Comparison of ENCODE assay signal across 17 cellular contexts in genomic region chr20:3902446-3902845, GRCh38. TPM values are rescaled to one million over a fixed set of nuclear protein-coding genes. Genes with fewer than 3 reads are reported as not detected.
DNase-seq lines count a peak whose midpoint lies in the region; ATAC-seq and TF ChIP-seq lines count a peak whose summit lies in the region.
"Had no signal": no experiment of that assay in that cellular context is flagged by ENCODE, and none has a peak within 500 bp of the region (broad histone marks: within the 10 kb centered on the region; RNA-seq: fewer than 3 reads in every experiment).

No MANE protein-coding gene starts in this region.

- DNase-seq in activated T-cell treated with anti-CD3 and anti-CD28 coated beads, Interleukin-2, amount 50 U/mL, for 72 hours: no peak
- DNase-seq in activated T-cell treated with anti-CD3 and anti-CD28 coated beads for 4 hours: no peak
- DNase-seq in ascending aorta (ENCODE audit: low spot score in 2 of 2): no peak
- DNase-seq in natural killer cell: no peak
- no peak for DNase-seq in upper lobe of left lung
- no peak for DNase-seq in activated naive CD4-positive, alpha-beta T cell treated with anti-CD3 and anti-CD28 coated beads, Interleukin-2, amount 50 U/mL, for 16 hours
- DNase-seq: activated CD8-positive, alpha-beta T cell treated with anti-CD3 and anti-CD28 coated beads for 36 hours; DMS79 treated with DMSO at 0.1 percent for 48 hours; effector CD4-positive, alpha-beta T cell; left ventricle myocardium superior; NCI-H187 treated with DMSO at 0.1 percent for 48 hours; NCI-H446; substantia nigra had no signal

- H3K27me3 ChIP-seq in ascending aorta (no peaks in the 10 kb centered on the region), upper lobe of left lung (no peaks in the 10 kb centered on the region)

- WGBS in upper lobe of left lung, 2 donors: 82 to 91% methylated on average over 5 of the region's 5 CpGs

- H3K4me1 Mint-ChIP-seq in activated T-cell treated with anti-CD3 and anti-CD28 coated beads, Interleukin-2, amount 50 U/mL, for 72 hours (ENCODE audit: low read depth): peaks cover 82% of the 10 kb centered on the region
- peaks cover 51 to 64% of the 10 kb centered on the region in 2 donors for H3K4me1 Mint-ChIP-seq in natural killer cell

- no peaks in the 10 kb centered on the region for H3K9me3 ChIP-seq in ascending aorta
- no peaks in the 10 kb centered on the region for H3K9me3 ChIP-seq in upper lobe of left lung
- H3K9me3 ChIP-seq: A549 had no signal

- intact Hi-C loops in ascending aorta (cut with DNase I): no loop called here
- intact Hi-C loops in natural killer cell (cut with micrococcal nuclease): no loop called here

- peak overlapping the region in 1 of 2 donors; percentile 36 for H3K4me3 ChIP-seq in ascending aorta
- H3K4me3 ChIP-seq in upper lobe of left lung: no peak overlapping the region
- H3K4me3 ChIP-seq: A549 had no signal

- no peaks in the 10 kb centered on the region for H3K9me3 Mint-ChIP-seq in activated T-cell treated with anti-CD3 and anti-CD28 coated beads, Interleukin-2, amount 50 U/mL, for 72 hours
- no peaks in the 10 kb centered on the region for H3K9me3 Mint-ChIP-seq in natural killer cell
- H3K9me3 Mint-ChIP-seq: activated CD8-positive, alpha-beta T cell treated with anti-CD3 and anti-CD28 coated beads for 36 hours; activated T-helper 17 cell treated with anti-CD3 and anti-CD28 coated beads, Interleukin-2, amount 50 U/mL, for 72 hours had no signal

- TF ChIP-seq CTCF in ascending aorta (IDR thresholded peaks at IDR 0.05) (no peak), natural killer cell (IDR thresholded peaks at IDR 0.05) (no peak), upper lobe of left lung (IDR thresholded peaks at IDR 0.05) (no peak)

- H3K27ac ChIP-seq in ascending aorta: peak overlapping the region; percentile 37 to 59
- peak overlapping the region in 3 of 4 donors; percentile 30 to 67 (median 57) for H3K27ac ChIP-seq in upper lobe of left lung
- H3K27ac ChIP-seq: A549 had no signal

- no peak overlapping the region for H3K4me3 Mint-ChIP-seq in activated T-cell treated with anti-CD3 and anti-CD28 coated beads, Interleukin-2, amount 50 U/mL, for 72 hours
- H3K4me3 Mint-ChIP-seq in natural killer cell: no peak overlapping the region
- H3K4me3 Mint-ChIP-seq: activated CD8-positive, alpha-beta T cell treated with anti-CD3 and anti-CD28 coated beads for 36 hours had no signal

- peaks cover 1 to 8% of the 10 kb centered on the region in 2 donors for H3K36me3 Mint-ChIP-seq in activated T-cell treated with anti-CD3 and anti-CD28 coated beads, Interleukin-2, amount 50 U/mL, for 72 hours (ENCODE audit: insufficient read depth in 2 of 2)
- H3K36me3 Mint-ChIP-seq in natural killer cell: no peaks in the 10 kb centered on the region

- H3K27me3 Mint-ChIP-seq in activated T-cell treated with anti-CD3 and anti-CD28 coated beads, Interleukin-2, amount 50 U/mL, for 72 hours (ENCODE audit: low read depth): no peaks in the 10 kb centered on the region
- no peaks in the 10 kb centered on the region for H3K27me3 Mint-ChIP-seq in natural killer cell (ENCODE audit: low read depth in 2 of 2)
- H3K27me3 Mint-ChIP-seq: activated CD8-positive, alpha-beta T cell treated with anti-CD3 and anti-CD28 coated beads for 36 hours; activated T-helper 17 cell treated with anti-CD3 and anti-CD28 coated beads, Interleukin-2, amount 50 U/mL, for 72 hours had no signal

- H3K36me3 ChIP-seq in ascending aorta (no peaks in the 10 kb centered on the region), upper lobe of left lung (no peaks in the 10 kb centered on the region)

- no peak for TF ChIP-seq POLR2A in upper lobe of left lung (IDR thresholded peaks at IDR 0.05)

- no peak for ATAC-seq in activated T-cell treated with anti-CD3 and anti-CD28 coated beads, Interleukin-2, amount 50 U/mL, for 72 hours (replicated peaks in 1 of 2)
- ATAC-seq in natural killer cell (no peak), upper lobe of left lung (ENCODE audit: low FRiP score in 2 of 2) (no peak), HG02678 (IDR thresholded peaks at IDR 0.05; ENCODE audit: unreplicated experiment) (no peak), GM18520 (IDR thresholded peaks at IDR 0.05; ENCODE audit: unreplicated experiment) (no peak)
- ATAC-seq: A549; activated CD8-positive, alpha-beta T cell treated with anti-CD3 and anti-CD28 coated beads for 36 hours; activated T-helper 17 cell treated with anti-CD3 and anti-CD28 coated beads, Interleukin-2, amount 50 U/mL, for 72 hours; left ventricle myocardium superior had no signal

- H3K27ac Mint-ChIP-seq in activated T-cell treated with anti-CD3 and anti-CD28 coated beads, Interleukin-2, amount 50 U/mL, for 72 hours: peak overlapping the region; percentile 98
- H3K27ac Mint-ChIP-seq in natural killer cell: peak overlapping the region; percentile 75 to 78

- TF ChIP-seq EP300 in upper lobe of left lung (IDR thresholded peaks at IDR 0.05): no peak

- peaks cover 14 to 60% of the 10 kb centered on the region in 2 donors for H3K4me1 ChIP-seq in ascending aorta
- H3K4me1 ChIP-seq in upper lobe of left lung: peaks cover 63 to 77% (median 69%) of the 10 kb centered on the region in 4 donors

RNA-seq across cellular contexts. Expression of gene PANK2, which starts 13.3 kb away (rescaled TPM):
- 10 to 100 TPM; 60.6 to 67.4 TPM for total RNA-seq in activated T-cell treated with anti-CD3 and anti-CD28 coated beads, Interleukin-2, amount 50 U/mL, for 72 hours
- 81.1 TPM for total RNA-seq in ascending aorta
- total RNA-seq in natural killer cell: 10 to 100 TPM; 50.5 to 74.3 (median 61.3) TPM
- 10 to 100 TPM; 34.3 to 58.7 (median 50.4) TPM for total RNA-seq in upper lobe of left lung

RNA-seq across cellular contexts. Expression of gene MAVS, which starts 55.8 kb away (rescaled TPM):
- 10 to 100 TPM; 27.9 to 29.8 TPM for total RNA-seq in activated T-cell treated with anti-CD3 and anti-CD28 coated beads, Interleukin-2, amount 50 U/mL, for 72 hours
- total RNA-seq in ascending aorta: 35.2 TPM
- 10 to 100 TPM; 23.1 to 30.8 (median 26.4) TPM for total RNA-seq in natural killer cell
- total RNA-seq in upper lobe of left lung: 10 to 100 TPM; 31.0 to 54.5 (median 39.9) TPM
